8 cellular contexts compared by ENCODE assay signal in genomic region chr20:3470627-3471396, GRCh38. TPM values are rescaled to one million over a fixed set of nuclear protein-coding genes. Genes with fewer than 3 reads are reported as not detected.
DNase-seq lines count a peak whose midpoint lies in the region; ATAC-seq, FAIRE-seq and TF ChIP-seq lines count a peak whose summit lies in the region.

ATRN (plus strand) TSS chr20:3471018; CDS start chr20:3471108, 90 bp downstream.

- DNase-seq in GM12891 (ENCODE audit: insufficient read length, low spot score), result peak; percentile 92
- peak; percentile 57 for DNase-seq in NCI-H128 (lab: John Stamatoyannopoulos, UW; ENCODE audit: unreplicated experiment)
- DNase-seq in T-helper 17 cell, result peak; percentile 71 to 77 (median 73)
- peak; percentile 20 to 90 (median 76) for DNase-seq in amygdala (lab: John Stamatoyannopoulos, UW)
- DNase-seq in left cardiac atrium, result peak; percentile 96
- DNase-seq in progenitor cell of endocrine pancreas (ENCODE audit: low spot score, unreplicated experiment), result peak; percentile 82
- peak; percentile 88 to 100 for DNase-seq in upper lobe of left lung

- peak within 1 kb of the TSS; percentile 95 for H3K4me3 Mint-ChIP-seq in T-helper 17 cell
- peak within 1 kb of the TSS; percentile 88 for H3K4me3 Mint-ChIP-seq in progenitor cell of endocrine pancreas (ENCODE audit: low read depth)

- peak within 1 kb of the TSS; percentile 61 to 91 (median 78) for H3K27ac ChIP-seq in upper lobe of left lung

- 0 to 3% methylated on average over 4 to 26 of the region's 95 CpGs for WGBS in upper lobe of left lung, 2 donors

- FAIRE-seq in GM12891 (lab: Jason Lieb, UNC), result peak; percentile 100

- ATAC-seq in HG02642 (IDR thresholded peaks at IDR 0.05; ENCODE audit: poor library complexity, unreplicated experiment), result peak; percentile 85
- ATAC-seq in T-helper 17 cell, result peak; percentile 93
- ATAC-seq in left cardiac atrium, result peak; percentile 99
- ATAC-seq in upper lobe of left lung (ENCODE audit: low FRiP score in 2 of 2), result peak; percentile 98 to 99

- H3K9me3 Mint-ChIP-seq in progenitor cell of endocrine pancreas (ENCODE audit: low read depth), result no peaks in the 10 kb centered on the region

- TF ChIP-seq EP300 in upper lobe of left lung (IDR thresholded peaks at IDR 0.05), result peak in 1 of 4 donors; percentile 21

- no peak for TF ChIP-seq CTCF in progenitor cell of endocrine pancreas (IDR thresholded peaks at IDR 0.05; ENCODE audit: unreplicated experiment)
- peak in 3 of 6 experiments; percentile 12 to 38 (median 27) for TF ChIP-seq CTCF in upper lobe of left lung (IDR thresholded peaks at IDR 0.05)

- no peaks in the 10 kb centered on the region for H3K27me3 ChIP-seq in upper lobe of left lung

- H3K9me3 ChIP-seq in T-helper 17 cell (ENCODE audit: control insufficient read depth, low read length, poor library complexity, severe bottlenecking), result no peaks in the 10 kb centered on the region
- H3K9me3 ChIP-seq in upper lobe of left lung, result no peaks in the 10 kb centered on the region

- peaks cover 19 to 37% (median 26%) of the 10 kb centered on the region in 4 donors for H3K4me1 ChIP-seq in upper lobe of left lung

- TF ChIP-seq POLR2A in GM12891 (IDR thresholded peaks at IDR 0.05; ENCODE audit: low read depth, low read length), result peak; percentile 83
- TF ChIP-seq POLR2A in upper lobe of left lung (IDR thresholded peaks at IDR 0.05), result peak in 3 of 4 donors; percentile 58 to 89 (median 64)

- H3K27me3 Mint-ChIP-seq in T-helper 17 cell (no peaks in the 10 kb centered on the region), progenitor cell of endocrine pancreas (peaks cover 11% of the 10 kb centered on the region)

- no peaks in the 10 kb centered on the region for H3K36me3 ChIP-seq in upper lobe of left lung

- peak within 1 kb of the TSS; percentile 89 to 99 (median 97) for H3K4me3 ChIP-seq in upper lobe of left lung

- H3K27ac Mint-ChIP-seq in T-helper 17 cell (peak within 1 kb of the TSS; percentile 92), progenitor cell of endocrine pancreas (peak within 1 kb of the TSS; percentile 94)

- H3K4me1 Mint-ChIP-seq in T-helper 17 cell (peaks cover 34% of the 10 kb centered on the region), progenitor cell of endocrine pancreas (ENCODE audit: low read depth) (peaks cover 25% of the 10 kb centered on the region)

- intact Hi-C loops in left cardiac atrium (cut with DNase I), result no loop called here

- H3K36me3 Mint-ChIP-seq in T-helper 17 cell (ENCODE audit: low read depth) (peaks cover 2% of the 10 kb centered on the region), progenitor cell of endocrine pancreas (ENCODE audit: insufficient read depth) (peaks cover 5% of the 10 kb centered on the region)

TF ChIP-seq in GM12891, 5 proteins besides CTCF, POLR2A, EP300 and RAD21:
- peak; percentile 63 for TF ChIP-seq POU2F2 (IDR thresholded peaks at IDR 0.05; ENCODE audit: low read depth, low read length)
- TF ChIP-seq PAX5 (IDR thresholded peaks at IDR 0.05; ENCODE audit: insufficient read depth, low read length, severe bottlenecking), result peak; percentile 3
- peak; percentile 89 for TF ChIP-seq POLR2AphosphoS5 (IDR thresholded peaks at IDR 0.05; ENCODE audit: low read depth, low read length)
- peak; percentile 78; the same call in 1 of the 2 replicates for TF ChIP-seq TAF1 (IDR thresholded peaks at IDR 0.05; ENCODE audit: low read depth, low read length)
- TF ChIP-seq SPI1 (IDR thresholded peaks at IDR 0.05; ENCODE audit: low read depth, low read length), result no peak

RNA-seq across cellular contexts. Expression of gene ATRN, which starts in this region (rescaled TPM):
- 3.5 TPM for polyA plus RNA-seq in GM12891 (2012; ENCODE audit: low read depth, missing spikeins)
- total RNA-seq in T-helper 17 cell (10 to 100 TPM; 13.5 to 13.8 TPM), left cardiac atrium (10 to 100 TPM; 29.0 to 34.5 TPM), progenitor cell of endocrine pancreas (54.5 and 55.2 TPM in 2 replicates), upper lobe of left lung (10 to 100 TPM; 13.6 to 39.5 (median 27.0) TPM)

Comparison
In these comparisons a context has a peak if more than half of its experiments do, and no peak if none do; other contexts are left out.
1. Peak in every context shown above with its lines: DNase-seq, ATAC-seq, H3K4me3 ChIP-seq and H3K27ac ChIP-seq.